In the genomic region with DNA sequence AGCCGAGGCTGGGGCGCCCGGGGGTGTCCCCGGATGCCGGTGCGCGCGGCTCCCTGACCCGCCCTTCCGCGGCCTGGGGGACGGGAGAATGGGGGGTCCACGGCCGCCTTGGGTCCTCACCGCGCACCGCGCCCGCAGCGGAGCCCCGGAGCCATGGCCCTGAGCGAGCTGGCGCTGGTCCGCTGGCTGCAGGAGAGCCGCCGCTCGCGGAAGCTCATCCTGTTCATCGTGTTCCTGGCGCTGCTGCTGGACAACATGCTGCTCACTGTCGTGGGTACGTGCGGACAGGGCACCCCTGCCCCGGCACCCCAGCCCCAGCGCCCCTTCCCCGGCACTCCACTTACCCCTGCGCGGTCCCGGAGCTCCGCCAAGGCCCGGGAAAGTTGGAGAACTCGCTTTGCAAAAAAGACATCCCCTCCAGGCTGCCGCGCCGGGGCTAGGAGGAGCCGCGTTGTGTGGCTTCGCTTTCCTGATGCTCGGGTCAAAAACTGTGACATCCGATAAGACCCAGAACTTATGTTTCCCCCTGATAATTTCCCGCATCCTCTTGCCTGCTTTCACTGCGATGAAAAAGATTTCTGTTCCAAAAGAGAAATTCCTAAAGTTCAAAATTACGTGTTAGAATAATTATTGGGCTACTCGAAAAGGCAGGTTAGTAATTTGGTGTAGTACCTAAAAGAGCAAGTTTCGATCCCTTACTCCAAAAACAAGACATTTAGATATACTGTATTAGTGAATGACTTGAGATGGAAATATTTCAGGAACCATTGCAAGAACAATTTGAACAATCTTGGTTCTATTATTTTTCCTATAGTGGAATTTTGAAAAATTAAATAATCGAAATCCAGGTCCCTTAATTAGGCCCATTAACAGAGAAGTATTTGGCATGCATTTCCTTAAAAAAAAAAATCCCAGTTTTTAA, we compare ENCODE assay signal across 10 cellular contexts. TPM values are rescaled to one million over a fixed set of nuclear protein-coding genes. Genes with fewer than 3 reads are reported as not detected.
A peak's percentile ranks its signal among the peaks of the same experiment; 100 is the strongest.
DNase-seq lines count a peak whose midpoint lies in the region; ATAC-seq, FAIRE-seq and TF ChIP-seq lines count a peak whose summit lies in the region.
"Had no signal": no experiment of that assay in that cellular context is flagged by ENCODE, and none has a peak within 500 bp of the region (broad histone marks: within the 10 kb centered on the region; RNA-seq: fewer than 3 reads in every experiment).

No MANE protein-coding gene starts in this region.

- FAIRE-seq in astrocyte (lab: Jason Lieb, UNC), result no peak

- no peaks in the 10 kb centered on the region for H3K36me3 Mint-ChIP-seq in astrocyte (ENCODE audit: low read depth, unreplicated experiment)
- H3K36me3 Mint-ChIP-seq in type B pancreatic cell, result no peaks in the 10 kb centered on the region

- DNase-seq in cardiac muscle cell (ENCODE audit: low read depth in 1 of 2, low spot score in 1 of 2) (peak; percentile 12 to 61), left cardiac atrium (no peak), astrocyte (ENCODE audit: low read depth) (no peak), left kidney (ENCODE audit: low read depth, low spot score) (peak; percentile 61), type B pancreatic cell (ENCODE audit: extremely low spot score, unreplicated experiment) (no peak), SW480 (ENCODE audit: low spot score) (no peak), NCI-H187 (lab: John Stamatoyannopoulos, UW) (no peak)
- DNase-seq: DND-41 had no signal

- peak overlapping the region; percentile 24 for H3K4me3 ChIP-seq in cardiac muscle cell
- no peak overlapping the region for H3K4me3 ChIP-seq in astrocyte (ENCODE audit: insufficient read depth, low read depth, low read length)
- H3K4me3 ChIP-seq: body of pancreas had no signal

- H3K36me3 ChIP-seq in cardiac muscle cell (no peaks in the 10 kb centered on the region), astrocyte (ENCODE audit: insufficient read depth, low read length) (no peaks in the 10 kb centered on the region)

- H3K27ac Mint-ChIP-seq in astrocyte (ENCODE audit: unreplicated experiment), result no peak overlapping the region
- no peak overlapping the region for H3K27ac Mint-ChIP-seq in type B pancreatic cell

- peaks cover 66% of the 10 kb centered on the region for H3K27me3 ChIP-seq in cardiac muscle cell
- peaks cover 26% of the 10 kb centered on the region for H3K27me3 ChIP-seq in astrocyte (ENCODE audit: insufficient read depth, low read length)

- no peak overlapping the region for H3K9ac ChIP-seq in astrocyte (ENCODE audit: low read length)

- H3K27me3 Mint-ChIP-seq in astrocyte (ENCODE audit: low read depth, unreplicated experiment) (peaks cover 76% of the 10 kb centered on the region), type B pancreatic cell (peaks cover 81% of the 10 kb centered on the region)

- intact Hi-C loops in left cardiac atrium (cut with DNase I), result no loop called here

- H3K4me2 ChIP-seq in astrocyte (ENCODE audit: low read length), result peak overlapping the region; percentile 54

- H3K79me2 ChIP-seq in astrocyte (ENCODE audit: insufficient read depth, low read length), result no peaks in the 10 kb centered on the region

- TF ChIP-seq CTCF in cardiac muscle cell (IDR thresholded peaks at IDR 0.05; ENCODE audit: low read depth, low read length) (no peak), astrocyte (IDR thresholded peaks at IDR 0.05; ENCODE audit: insufficient read depth, low read depth, low read length) (no peak), type B pancreatic cell (conservative IDR thresholded peaks at IDR 0.05) (no peak)

- ATAC-seq in left cardiac atrium (no peak), GM18858 (IDR thresholded peaks at IDR 0.05; ENCODE audit: unreplicated experiment) (no peak)

- no peak overlapping the region for H2AFZ ChIP-seq in astrocyte (ENCODE audit: low read depth, low read length)

- H3K27ac ChIP-seq in cardiac muscle cell, result no peak overlapping the region
- no peak overlapping the region for H3K27ac ChIP-seq in astrocyte (ENCODE audit: low read depth, low read length)
- H3K27ac ChIP-seq: body of pancreas had no signal

- no peaks in the 10 kb centered on the region for H4K20me1 ChIP-seq in astrocyte (ENCODE audit: insufficient read depth, low read length)

- H3K9me3 ChIP-seq in cardiac muscle cell (ENCODE audit: low read depth) (no peaks in the 10 kb centered on the region), astrocyte (ENCODE audit: insufficient read depth, low read depth, low read length) (no peaks in the 10 kb centered on the region)
- H3K9me3 ChIP-seq: body of pancreas had no signal

- H3K4me1 Mint-ChIP-seq in astrocyte (ENCODE audit: low read depth, unreplicated experiment) (peaks cover 2% of the 10 kb centered on the region), type B pancreatic cell (ENCODE audit: unreplicated experiment) (peaks cover 4% of the 10 kb centered on the region)

- H3K9me3 Mint-ChIP-seq in astrocyte (ENCODE audit: unreplicated experiment), result peaks cover under 1% of the 10 kb centered on the region
- H3K9me3 Mint-ChIP-seq in type B pancreatic cell, result no peaks in the 10 kb centered on the region

- peak overlapping the region; percentile 18 for H3K4me3 Mint-ChIP-seq in astrocyte (ENCODE audit: unreplicated experiment)
- H3K4me3 Mint-ChIP-seq in type B pancreatic cell, result peak overlapping the region; percentile 84

- H3K4me1 ChIP-seq in cardiac muscle cell (ENCODE audit: low read depth) (peaks cover 1% of the 10 kb centered on the region), astrocyte (ENCODE audit: insufficient read depth, low read length) (no peaks in the 10 kb centered on the region)

RNA-seq across cellular contexts. Expression of gene SLC18A2, which starts 0.9 kb away (rescaled TPM):
- 0.07 and 0.42 TPM in 2 replicates for total RNA-seq in cardiac muscle cell
- 0.30 and 1.0 TPM in 2 replicates for polyA plus RNA-seq in cardiac muscle cell
- total RNA-seq in left cardiac atrium, result under 1 TPM; 0.13 to 0.47 TPM
- total RNA-seq in astrocyte, result 0.07 TPM in 1 of 2 replicates, not detected in the other
- 1.8 and 2.7 TPM in 2 replicates for total RNA-seq in type B pancreatic cell (ENCODE audit: low replicate concordance)

RNA-seq across cellular contexts. Expression of gene KCNK18, which starts 44.5 kb away (rescaled TPM):
- total RNA-seq in cardiac muscle cell, result not detected in 2 replicates
- not detected in 2 replicates for polyA plus RNA-seq in cardiac muscle cell
- total RNA-seq in left cardiac atrium, result not detected
- total RNA-seq in astrocyte, result not detected in 2 replicates
- not detected in 2 replicates for total RNA-seq in type B pancreatic cell (ENCODE audit: low replicate concordance)
- total RNA-seq: body of pancreas had no signal

Comparison
In these comparisons a context has a peak if more than half of its experiments do, and no peak if none do; other contexts are left out.
1. DNase-seq: peak in cardiac muscle cell (2 of 2) and left kidney (single experiment); none in left cardiac atrium (single experiment), astrocyte (single experiment), type B pancreatic cell (single experiment), SW480 (single experiment) and NCI-H187 (0 of 2).